Comparison of ENCODE assay signal across 22 cellular contexts in genomic region chr20:10562929-10563328, GRCh38.
"Had no signal": no experiment of that assay in that cellular context is flagged by ENCODE, and none has a peak within 500 bp of the region (broad histone marks: within the 10 kb centered on the region; RNA-seq: fewer than 3 reads in every experiment).

No MANE protein-coding gene starts in this region.

- H3K9me3 ChIP-seq: esophagus muscularis mucosa, left lung, right lobe of liver, stomach, thyroid gland had no signal

- ATAC-seq: left cardiac atrium; left lung; naive thymus-derived CD4-positive, alpha-beta T cell; right lobe of liver; stimulated activated effector memory CD8-positive, alpha-beta T cell treated with anti-CD3 and anti-CD28 coated beads, Interleukin-12 subunit alpha, Interleukin-12 subunit beta, amount 100 ng/mL, for 72 hours had no signal

- H3K27ac ChIP-seq: dorsolateral prefrontal cortex, epithelial cell of prostate, esophagus muscularis mucosa, left lung, neural progenitor cell, parathyroid adenoma, right lobe of liver, stomach, thyroid gland had no signal

- H3K27me3 ChIP-seq: dorsolateral prefrontal cortex, esophagus muscularis mucosa, left lung, neural progenitor cell, right lobe of liver, stomach, thyroid gland had no signal

- H3K36me3 ChIP-seq: esophagus muscularis mucosa, left lung, right lobe of liver, thyroid gland had no signal

- DNase-seq: dorsolateral prefrontal cortex; effector CD4-positive, alpha-beta T cell; left cardiac atrium; mesendoderm; midbrain; naive thymus-derived CD4-positive, alpha-beta T cell; right lobe of liver; stimulated activated CD4-positive, alpha-beta T cell treated with anti-CD3 and anti-CD28 coated beads, Interleukin-2, amount 100 ng/mL, for 24 hours; stimulated activated CD4-positive, alpha-beta T cell treated with anti-CD3 and anti-CD28 coated beads, Interleukin-4, amount 100 ng/mL, for 24 hours; stimulated activated naive CD4-positive, alpha-beta T cell treated with Interleukin-2 at 50 U/mL for 16 hours; stomach; thyroid gland; trophoblast cell had no signal

- H3K4me1 ChIP-seq: esophagus muscularis mucosa, right lobe of liver had no signal

- FAIRE-seq: colon, frontal cortex had no signal

- H3K4me3 ChIP-seq: dorsolateral prefrontal cortex, esophagus muscularis mucosa, left lung, neural progenitor cell, right lobe of liver, smooth muscle cell, stomach, thyroid gland had no signal
